ENCODE assay signal across 9 cellular contexts in genomic region chr16:30186444-30186781, GRCh38. TPM values are rescaled to one million over a fixed set of nuclear protein-coding genes. Genes with fewer than 3 reads are reported as not detected.
A peak's percentile ranks its signal among the peaks of the same experiment; 100 is the strongest.
DNase-seq lines count a peak whose midpoint lies in the region; ATAC-seq and TF ChIP-seq lines count a peak whose summit lies in the region.
"Had no signal": no experiment of that assay in that cellular context is flagged by ENCODE, and none has a peak within 500 bp of the region (broad histone marks: within the 10 kb centered on the region; RNA-seq: fewer than 3 reads in every experiment).

No MANE protein-coding gene starts in this region.

- H3K23ac ChIP-seq in mesenchymal stem cell (ENCODE audit: low read length in 2 of 2) = no peak overlapping the region

- H3K4ac ChIP-seq in mesenchymal stem cell (ENCODE audit: low read depth in 1 of 2, low read length in 2 of 2) = no peak overlapping the region

- H3K4me3 ChIP-seq in upper lobe of right lung (peak overlapping the region; percentile 65), MG63 (no peak overlapping the region), mesenchymal stem cell (ENCODE audit: insufficient read depth in 1 of 2, low read depth in 1 of 2, low read length in 2 of 2) (no peak overlapping the region)

- no peak overlapping the region for H3K4me2 ChIP-seq in mesenchymal stem cell (ENCODE audit: low read length, poor library complexity, severe bottlenecking)

- H3K9me3 Mint-ChIP-seq in stimulated activated naive CD8-positive, alpha-beta T cell treated with anti-CD3 and anti-CD28 coated beads, Interleukin-15, Interleukin-2, amounts not matched to agents 100 ng/mL and 50 ng/mL, for 24 hours = no peaks in the 10 kb centered on the region

- peaks cover 11% of the 10 kb centered on the region for H3K79me1 ChIP-seq in mesenchymal stem cell (replicated peaks; ENCODE audit: low read length, poor library complexity, severe bottlenecking)

- H3K27ac Mint-ChIP-seq in stimulated activated naive CD8-positive, alpha-beta T cell treated with anti-CD3 and anti-CD28 coated beads, Interleukin-15, Interleukin-2, amounts not matched to agents 100 ng/mL and 50 ng/mL, for 24 hours = peak overlapping the region; percentile 99

- intact Hi-C loops in upper lobe of right lung (cut with DNase I) = no loop called here

- no peak overlapping the region for H2BK12ac ChIP-seq in mesenchymal stem cell (ENCODE audit: low read length in 2 of 2)

- no peak overlapping the region for H3K14ac ChIP-seq in mesenchymal stem cell (ENCODE audit: low read length in 2 of 2)

- no peak overlapping the region for H2BK5ac ChIP-seq in mesenchymal stem cell (ENCODE audit: low read depth, low read length, poor library complexity, severe bottlenecking)

- H3K4me3 Mint-ChIP-seq in stimulated activated naive CD8-positive, alpha-beta T cell treated with anti-CD3 and anti-CD28 coated beads, Interleukin-15, Interleukin-2, amounts not matched to agents 100 ng/mL and 50 ng/mL, for 24 hours = peak overlapping the region; percentile 99

- H4K91ac ChIP-seq in mesenchymal stem cell (ENCODE audit: low read length) = no peak overlapping the region

- H3K36me3 Mint-ChIP-seq in stimulated activated naive CD8-positive, alpha-beta T cell treated with anti-CD3 and anti-CD28 coated beads, Interleukin-15, Interleukin-2, amounts not matched to agents 100 ng/mL and 50 ng/mL, for 24 hours (ENCODE audit: low read depth) = peaks cover 38% of the 10 kb centered on the region

- peaks cover 28% of the 10 kb centered on the region for H3K4me1 Mint-ChIP-seq in stimulated activated naive CD8-positive, alpha-beta T cell treated with anti-CD3 and anti-CD28 coated beads, Interleukin-15, Interleukin-2, amounts not matched to agents 100 ng/mL and 50 ng/mL, for 24 hours (ENCODE audit: low read depth)

- no peaks in the 10 kb centered on the region for H3K27me3 Mint-ChIP-seq in stimulated activated naive CD8-positive, alpha-beta T cell treated with anti-CD3 and anti-CD28 coated beads, Interleukin-15, Interleukin-2, amounts not matched to agents 100 ng/mL and 50 ng/mL, for 24 hours

- H2BK15ac ChIP-seq in mesenchymal stem cell (ENCODE audit: low read depth, poor library complexity, severe bottlenecking) = no peak overlapping the region

- H4K8ac ChIP-seq in mesenchymal stem cell (ENCODE audit: low read length) = no peak overlapping the region

- H3K9me3 ChIP-seq in upper lobe of right lung = no peaks in the 10 kb centered on the region
- H3K9me3 ChIP-seq in MG63 = no peaks in the 10 kb centered on the region
- H3K9me3 ChIP-seq in mesenchymal stem cell (ENCODE audit: control insufficient read depth, low read length) = no peaks in the 10 kb centered on the region

- 96% methylated on average over 7 of the region's 9 CpGs for WGBS in mesenchymal stem cell

- no peak overlapping the region for H2AK5ac ChIP-seq in mesenchymal stem cell (ENCODE audit: low read length, severe bottlenecking)

- no peak overlapping the region for H3K18ac ChIP-seq in mesenchymal stem cell (ENCODE audit: low read depth in 1 of 2, low read length in 2 of 2)

- H3K4me1 ChIP-seq in upper lobe of right lung = peaks cover 10% of the 10 kb centered on the region
- H3K4me1 ChIP-seq in mesenchymal stem cell (ENCODE audit: control insufficient read depth, insufficient read depth, low read depth, low read length) = peaks cover 28% of the 10 kb centered on the region

- no peak for DNase-seq in stimulated activated naive CD8-positive, alpha-beta T cell treated with anti-CD3 and anti-CD28 coated beads, Interleukin-15, Interleukin-2, amounts not matched to agents 100 U/mL and 50 U/mL, for 24 hours
- peak; percentile 12 for DNase-seq in activated T-cell treated with anti-CD3 and anti-CD28 coated beads for 4 hours
- no peak for DNase-seq in upper lobe of right lung
- DNase-seq in MG63 = no peak
- no peak for DNase-seq in mesenchymal stem cell
- DNase-seq: NCI-H524 had no signal

- ATAC-seq in stimulated activated naive CD8-positive, alpha-beta T cell treated with anti-CD3 and anti-CD28 coated beads, Interleukin-15, Interleukin-2, amounts not matched to agents 100 U/mL and 50 U/mL, for 24 hours = no peak
- ATAC-seq in upper lobe of right lung = no peak
- ATAC-seq in GM19463 (IDR thresholded peaks at IDR 0.05; ENCODE audit: unreplicated experiment) = no peak

- no peak overlapping the region for H3K9ac ChIP-seq in mesenchymal stem cell (ENCODE audit: low read length)

- no peak for TF ChIP-seq CTCF in upper lobe of right lung (IDR thresholded peaks at IDR 0.05)

- peak overlapping the region; percentile 68 for H3K27ac ChIP-seq in layer of hippocampus (ENCODE audit: low read depth, low read length)
- H3K27ac ChIP-seq in upper lobe of right lung = peak overlapping the region; percentile 44
- no peak overlapping the region for H3K27ac ChIP-seq in mesenchymal stem cell (ENCODE audit: low read length, poor library complexity, severe bottlenecking)

- H3K27me3 ChIP-seq in layer of hippocampus (ENCODE audit: control insufficient read depth, insufficient read depth, low read length) = no peaks in the 10 kb centered on the region
- no peaks in the 10 kb centered on the region for H3K27me3 ChIP-seq in upper lobe of right lung
- no peaks in the 10 kb centered on the region for H3K27me3 ChIP-seq in MG63
- peaks cover 0 to 9% of the 10 kb centered on the region in 2 experiments for H3K27me3 ChIP-seq in mesenchymal stem cell (ENCODE audit: control insufficient read depth in 1 of 2, insufficient read depth in 1 of 2, low read length in 2 of 2)

- H2BK120ac ChIP-seq in mesenchymal stem cell (ENCODE audit: low read depth, low read length) = no peak overlapping the region

- H3K36me3 ChIP-seq in upper lobe of right lung = peaks cover 3% of the 10 kb centered on the region
- peaks cover 5% of the 10 kb centered on the region for H3K36me3 ChIP-seq in MG63
- H3K36me3 ChIP-seq in mesenchymal stem cell (ENCODE audit: control insufficient read depth in 1 of 2, insufficient read depth in 2 of 2, low read depth in 1 of 2, low read length in 2 of 2) = peaks cover 0 to 22% of the 10 kb centered on the region in 2 experiments

- no peak overlapping the region for H2AFZ ChIP-seq in mesenchymal stem cell (ENCODE audit: low read depth, low read length)

RNA-seq across cellular contexts. Expression of gene CORO1A, which starts 3.0 kb away (rescaled TPM):
- 70.0 TPM for total RNA-seq in upper lobe of right lung
- total RNA-seq in MG63 (2014; rRNA removed; shearing (Covaris generic); ENCODE audit: low replicate concordance) = 1.9 and 3.1 TPM in 2 replicates
- polyA plus RNA-seq in mesenchymal stem cell (2013, experiment 1 of 2) = 1.0 TPM
- polyA plus RNA-seq in mesenchymal stem cell (2013, experiment 2 of 2) = 0.79 TPM

RNA-seq across cellular contexts. Expression of gene BOLA2B, which starts 7.1 kb away (rescaled TPM):
- total RNA-seq in upper lobe of right lung = 59.3 TPM
- 64.7 and 122 TPM in 2 replicates for total RNA-seq in MG63 (2014; rRNA removed; shearing (Covaris generic); ENCODE audit: low replicate concordance)
- polyA plus RNA-seq in mesenchymal stem cell (2013, experiment 1 of 2) = 347 TPM
- 331 TPM for polyA plus RNA-seq in mesenchymal stem cell (2013, experiment 2 of 2)

RNA-seq across cellular contexts. Expression of gene SLX1A, which starts 7.3 kb away (rescaled TPM):
- total RNA-seq in upper lobe of right lung = 49.4 TPM
- total RNA-seq in MG63 (2014; rRNA removed; shearing (Covaris generic); ENCODE audit: low replicate concordance) = 30.9 and 54.9 TPM in 2 replicates
- polyA plus RNA-seq in mesenchymal stem cell (2013, experiment 1 of 2) = 12.8 TPM
- polyA plus RNA-seq in mesenchymal stem cell (2013, experiment 2 of 2) = 11.0 TPM

RNA-seq across cellular contexts. Expression of gene SULT1A3, which starts 12.6 kb away (rescaled TPM):
- 10.6 TPM for total RNA-seq in upper lobe of right lung
- 4.8 and 18.5 TPM in 2 replicates for total RNA-seq in MG63 (2014; rRNA removed; shearing (Covaris generic); ENCODE audit: low replicate concordance)
- 8.7 TPM for polyA plus RNA-seq in mesenchymal stem cell (2013, experiment 1 of 2)
- 8.5 TPM for polyA plus RNA-seq in mesenchymal stem cell (2013, experiment 2 of 2)

Comparison
In these comparisons a context has a peak if more than half of its experiments do, and no peak if none do; other contexts are left out.
1. RNA of gene CORO1A, which starts 3.0 kb away (total RNA-seq): 70.0 TPM in upper lobe of right lung (single experiment); 1.9 to 3.1 TPM in MG63; every median in the first group is over 10 times any median in the second.